In the genomic region with DNA sequence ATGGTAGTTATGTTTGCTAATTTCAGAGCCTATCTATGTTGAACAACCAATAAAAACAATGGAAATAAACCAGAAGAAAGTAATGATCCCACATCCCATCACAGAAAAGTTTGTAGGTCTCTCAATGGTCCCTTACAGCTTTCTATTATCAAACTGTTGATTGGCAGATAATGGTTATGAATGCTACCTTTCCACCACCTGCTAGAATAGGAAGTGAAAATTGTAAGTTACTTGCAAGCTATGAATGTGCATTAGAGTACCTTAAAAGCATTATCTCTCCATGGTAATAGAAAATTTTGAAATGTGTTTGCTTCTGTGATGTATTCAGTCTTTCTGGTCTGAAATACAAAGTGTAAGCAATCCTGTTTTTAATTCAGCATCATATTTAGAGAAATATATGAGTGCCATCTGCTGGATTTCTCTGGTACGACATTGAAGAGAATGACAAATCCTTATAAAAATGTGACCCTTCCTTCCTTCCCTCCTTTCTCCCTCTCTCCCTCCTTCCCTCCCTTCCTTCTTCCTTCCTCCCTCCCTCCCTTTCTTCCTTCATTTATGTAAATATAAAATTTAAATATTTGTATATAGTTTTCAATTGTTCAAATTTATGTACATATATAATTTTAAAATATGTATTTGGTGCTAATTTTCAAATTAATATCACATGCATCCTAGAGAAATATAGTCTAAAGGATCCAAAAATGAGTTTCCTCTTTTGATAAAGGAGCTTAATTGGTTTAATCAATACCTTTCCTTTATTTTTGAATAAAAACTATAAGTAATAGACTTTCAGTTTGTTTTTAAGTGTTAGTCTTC, we compare ENCODE assay signal across 8 cellular contexts. TPM values are rescaled to one million over a fixed set of nuclear protein-coding genes. Genes with fewer than 3 reads are reported as not detected.
DNase-seq lines count a peak whose midpoint lies in the region; ATAC-seq and TF ChIP-seq lines count a peak whose summit lies in the region.

No MANE protein-coding gene starts in this region.

- CTCF ChIA-PET in activated CD8-positive, alpha-beta memory T cell treated with anti-CD3 and anti-CD28 coated beads, Interleukin-2, amount 10 ng/mL, durations not matched to agents 7 days and 5 days (lab: Charles Lee), result interaction anchor here (0.6 to 1.6 kb wide), 2 partner anchors 9 to 1033 kb away, joined by 4 to 6 read pairs; no protein-coding TSS in a partner anchor

- no peak for ATAC-seq in activated CD8-positive, alpha-beta memory T cell treated with anti-CD3 and anti-CD28 coated beads, Interleukin-2, amount 10 ng/mL, durations not matched to agents 7 days and 5 days

- H3K36me3 ChIP-seq in kidney epithelial cell (ENCODE audit: control insufficient read depth, insufficient read depth, low read length), result no peaks in the 10 kb centered on the region
- H3K36me3 ChIP-seq in effector memory CD4-positive, alpha-beta T cell (ENCODE audit: control insufficient read depth, insufficient read depth, low read length), result no peaks in the 10 kb centered on the region

- no peak overlapping the region for H3K27ac ChIP-seq in VCaP
- H3K27ac ChIP-seq in effector memory CD4-positive, alpha-beta T cell (ENCODE audit: insufficient read depth, low read length, poor library complexity, severe bottlenecking), result no peak overlapping the region

- H3K36me3 Mint-ChIP-seq in activated CD8-positive, alpha-beta memory T cell treated with anti-CD3 and anti-CD28 coated beads, Interleukin-2, amount 10 ng/mL, durations not matched to agents 7 days and 5 days, result no peaks in the 10 kb centered on the region

- no peaks in the 10 kb centered on the region for H3K27me3 ChIP-seq in kidney epithelial cell (ENCODE audit: control insufficient read depth, insufficient read depth, low read length)
- no peaks in the 10 kb centered on the region for H3K27me3 ChIP-seq in effector memory CD4-positive, alpha-beta T cell (replicated peaks; ENCODE audit: control insufficient read depth, insufficient read depth, low read length, poor library complexity, severe bottlenecking)

- H3K4me3 ChIP-seq in kidney epithelial cell (ENCODE audit: low read depth, low read length), result no peak overlapping the region
- no peak overlapping the region for H3K4me3 ChIP-seq in effector memory CD4-positive, alpha-beta T cell (ENCODE audit: insufficient read depth, low read depth, low read length, poor library complexity, severe bottlenecking)

- H3K4me1 ChIP-seq in effector memory CD4-positive, alpha-beta T cell (ENCODE audit: control insufficient read depth, insufficient read depth, low read length, poor library complexity, severe bottlenecking), result no peaks in the 10 kb centered on the region

- no peaks in the 10 kb centered on the region for H3K27me3 Mint-ChIP-seq in activated CD8-positive, alpha-beta memory T cell treated with anti-CD3 and anti-CD28 coated beads, Interleukin-2, amount 10 ng/mL, durations not matched to agents 7 days and 5 days

- H3K9me3 ChIP-seq in effector memory CD4-positive, alpha-beta T cell (ENCODE audit: control insufficient read depth, low read length), result no peaks in the 10 kb centered on the region

- no peaks in the 10 kb centered on the region for H3K9me3 Mint-ChIP-seq in activated CD8-positive, alpha-beta memory T cell treated with anti-CD3 and anti-CD28 coated beads, Interleukin-2, amount 10 ng/mL, durations not matched to agents 7 days and 5 days (ENCODE audit: low read depth)

- DNase-seq in NCI-H748 (lab: John Stamatoyannopoulos, UW; ENCODE audit: unreplicated experiment) (peak; percentile 8), NCI-H748 treated with DMSO at 0.1 percent for 48 hours (lab: John Stamatoyannopoulos, UW) (no peak), HT-29 (ENCODE audit: low spot score) (peak; percentile 52), kidney epithelial cell (ENCODE audit: low read depth) (peak; percentile 2)
- no peak for DNase-seq in effector memory CD4-positive, alpha-beta T cell
- no peak for DNase-seq in activated CD8-positive, alpha-beta memory T cell treated with anti-CD3 and anti-CD28 coated beads, Interleukin-2, amount 10 ng/mL, durations not matched to agents 7 days and 5 days
- DNase-seq in stimulated activated CD4-positive, alpha-beta T cell treated with anti-CD3 and anti-CD28 coated beads, Interleukin-4, amount 100 ng/mL, for 4 hours, result no peak

- TF ChIP-seq CTCF in VCaP (conservative IDR thresholded peaks at IDR 0.05), result peak; percentile 68
- peak; percentile 47 for TF ChIP-seq CTCF in kidney epithelial cell (IDR thresholded peaks at IDR 0.05; ENCODE audit: insufficient read depth, low read length, poor library complexity, severe bottlenecking)

- no peaks in the 10 kb centered on the region for H3K4me1 Mint-ChIP-seq in activated CD8-positive, alpha-beta memory T cell treated with anti-CD3 and anti-CD28 coated beads, Interleukin-2, amount 10 ng/mL, durations not matched to agents 7 days and 5 days

- no peak overlapping the region for H3K4me3 Mint-ChIP-seq in activated CD8-positive, alpha-beta memory T cell treated with anti-CD3 and anti-CD28 coated beads, Interleukin-2, amount 10 ng/mL, durations not matched to agents 7 days and 5 days

- no peak overlapping the region for H3K27ac Mint-ChIP-seq in activated CD8-positive, alpha-beta memory T cell treated with anti-CD3 and anti-CD28 coated beads, Interleukin-2, amount 10 ng/mL, durations not matched to agents 7 days and 5 days

RNA-seq across cellular contexts. Expression of gene PNLIPRP3, which starts 41.4 kb away (rescaled TPM):
- not detected in 2 replicates for total RNA-seq in HT-29 (2014; rRNA removed; shearing (Covaris generic))
- not detected in 2 replicates for total RNA-seq in kidney epithelial cell
- not detected for total RNA-seq in activated CD8-positive, alpha-beta memory T cell treated with anti-CD3 and anti-CD28 coated beads, Interleukin-2, amount 10 ng/mL, durations not matched to agents 7 days and 5 days

Comparison
In these comparisons a context has a peak if more than half of its experiments do, and no peak if none do; other contexts are left out.
1. DNase-seq: peak in NCI-H748 (single experiment), HT-29 (single experiment) and kidney epithelial cell (single experiment); none in NCI-H748 treated with DMSO at 0.1 percent for 48 hours (single experiment), effector memory CD4-positive, alpha-beta T cell (0 of 3), activated CD8-positive, alpha-beta memory T cell treated with anti-CD3 and anti-CD28 coated beads, Interleukin-2, amount 10 ng/mL, durations not matched to agents 7 days and 5 days (single experiment) and stimulated activated CD4-positive, alpha-beta T cell treated with anti-CD3 and anti-CD28 coated beads, Interleukin-4, amount 100 ng/mL, for 4 hours (0 of 2).